Comparison of ENCODE assay signal across 13 cellular contexts in the genomic region with DNA sequence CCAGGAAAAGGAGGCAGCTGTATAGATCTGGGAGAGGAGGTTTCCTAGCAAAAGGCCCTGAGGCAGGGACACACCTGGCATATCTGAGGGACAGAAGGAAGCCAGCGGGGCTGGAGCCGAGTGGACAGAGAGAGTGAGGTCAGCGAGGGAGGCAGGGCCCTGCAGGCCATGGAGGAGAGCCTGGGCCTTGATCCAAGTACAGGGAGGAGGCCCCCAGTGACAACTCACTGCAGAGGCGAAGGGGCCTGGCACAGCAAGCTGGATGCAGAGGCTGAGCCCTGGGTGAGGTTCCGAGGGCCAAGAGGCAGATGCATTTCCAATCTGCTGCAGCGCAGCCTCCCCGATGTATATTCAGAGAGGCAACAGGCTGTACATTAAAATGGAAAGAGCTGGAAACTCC. TPM values are rescaled to one million over a fixed set of nuclear protein-coding genes. Genes with fewer than 3 reads are reported as not detected.
DNase-seq lines count a peak whose midpoint lies in the region; ATAC-seq and TF ChIP-seq lines count a peak whose summit lies in the region.
"Had no signal": no experiment of that assay in that cellular context is flagged by ENCODE, and none has a peak within 500 bp of the region (broad histone marks: within the 10 kb centered on the region; RNA-seq: fewer than 3 reads in every experiment).

No MANE protein-coding gene starts in this region.

- intact Hi-C loops in ascending aorta (cut with DNase I) (loop anchor here (1.0 kb wide), 1 partner anchor 41 kb away; no protein-coding TSS in a partner anchor), left ventricle myocardium superior (cut with micrococcal nuclease) (no loop called here), gastrocnemius medialis (cut with DNase I; ENCODE audit: low total_unique reads) (no loop called here)

- DNase-seq in CD8-positive, alpha-beta memory T cell: no peak
- no peak for DNase-seq in ascending aorta (ENCODE audit: low spot score in 2 of 2)
- peak; percentile 46 for DNase-seq in left ventricle myocardium superior
- DNase-seq in gastrocnemius medialis: no peak
- no peak for DNase-seq in epidermal melanocyte (ENCODE audit: insufficient read length, low spot score)
- DNase-seq: activated CD8-positive, alpha-beta T cell treated with anti-CD3 and anti-CD28 coated beads, Interleukin-2, amount 10 ng/mL, durations not matched to agents 7 days and 5 days; NCI-H748 treated with DMSO at 0.1 percent for 48 hours; stimulated activated CD4-positive, alpha-beta T cell treated with anti-CD3 and anti-CD28 coated beads, Interleukin-15, amount 100 ng/mL, for 24 hours; stimulated activated naive CD4-positive, alpha-beta T cell treated with Interleukin-2 at 50 U/mL for 16 hours had no signal

- no peak overlapping the region for H3K4me3 ChIP-seq in CD8-positive, alpha-beta memory T cell (ENCODE audit: low read length)
- H3K4me3 ChIP-seq in ascending aorta (no peak overlapping the region), gastrocnemius medialis (no peak overlapping the region)

- POLR2A ChIA-PET in CD8-positive, alpha-beta memory T cell (lab: Charles Lee): no interaction called here

- H3K36me3 ChIP-seq in CD8-positive, alpha-beta memory T cell (ENCODE audit: insufficient read depth, low read length): no peaks in the 10 kb centered on the region
- H3K36me3 ChIP-seq in ascending aorta (no peaks in the 10 kb centered on the region), gastrocnemius medialis (no peaks in the 10 kb centered on the region)

- CTCF ChIA-PET in CD8-positive, alpha-beta memory T cell (lab: Charles Lee): no interaction called here

- no peaks in the 10 kb centered on the region for H3K9me3 Mint-ChIP-seq in CD8-positive, alpha-beta memory T cell

- H3K9me3 ChIP-seq in CD8-positive, alpha-beta memory T cell (ENCODE audit: low read length): no peaks in the 10 kb centered on the region
- H3K9me3 ChIP-seq in ascending aorta (no peaks in the 10 kb centered on the region), gastrocnemius medialis (no peaks in the 10 kb centered on the region)

- no peaks in the 10 kb centered on the region for H3K27me3 ChIP-seq in CD8-positive, alpha-beta memory T cell (ENCODE audit: insufficient read depth, low read length, poor library complexity, severe bottlenecking)
- H3K27me3 ChIP-seq in ascending aorta (no peaks in the 10 kb centered on the region), gastrocnemius medialis (no peaks in the 10 kb centered on the region)

- H3K27ac Mint-ChIP-seq in CD8-positive, alpha-beta memory T cell: peak overlapping the region in 5 of 8 donors; percentile 16 to 67 (median 43)
- H3K27ac Mint-ChIP-seq: activated CD8-positive, alpha-beta T cell treated with anti-CD3 and anti-CD28 coated beads, Interleukin-2, amount 10 ng/mL, durations not matched to agents 7 days and 5 days had no signal

- H3K4me1 ChIP-seq in CD8-positive, alpha-beta memory T cell (ENCODE audit: insufficient read depth, low read length): peaks cover 24% of the 10 kb centered on the region
- H3K4me1 ChIP-seq in ascending aorta (peaks cover 13 to 26% of the 10 kb centered on the region in 2 donors), gastrocnemius medialis (peaks cover 9 to 16% of the 10 kb centered on the region in 2 donors)

- peaks cover 11 to 22% (median 14%) of the 10 kb centered on the region in 3 donors for H3K4me1 Mint-ChIP-seq in CD8-positive, alpha-beta memory T cell

- peaks cover 0 to 6% of the 10 kb centered on the region in 2 donors for H3K27me3 Mint-ChIP-seq in CD8-positive, alpha-beta memory T cell

- peak overlapping the region in 3 of 7 donors; percentile 17 to 73 (median 52) for H3K4me3 Mint-ChIP-seq in CD8-positive, alpha-beta memory T cell
- H3K4me3 Mint-ChIP-seq: activated CD8-positive, alpha-beta T cell treated with anti-CD3 and anti-CD28 coated beads, Interleukin-2, amount 10 ng/mL, durations not matched to agents 7 days and 5 days had no signal

- H3K36me3 Mint-ChIP-seq in CD8-positive, alpha-beta memory T cell: peaks cover 0 to 6% (median 0%) of the 10 kb centered on the region in 3 donors

- TF ChIP-seq POLR2A in gastrocnemius medialis (IDR thresholded peaks at IDR 0.05): no peak

- TF ChIP-seq CTCF in ascending aorta (IDR thresholded peaks at IDR 0.05): no peak
- TF ChIP-seq CTCF in gastrocnemius medialis (IDR thresholded peaks at IDR 0.05 in 4 of 5, conservative IDR thresholded peaks at IDR 0.05 in 1 of 5): no peak

- in situ Hi-C loops in gastrocnemius medialis (cut with MboI; ENCODE audit: low sequenced_read_pairs in 4 of 4): loop anchor here in 1 of 4 donors (10.0 kb wide), 1 partner anchor 232 kb away; no protein-coding TSS in a partner anchor

- ATAC-seq in left ventricle myocardium superior (peak; percentile 72), gastrocnemius medialis (no peak), HG03460 (IDR thresholded peaks at IDR 0.05; ENCODE audit: unreplicated experiment) (no peak), HG03354 (IDR thresholded peaks at IDR 0.05; ENCODE audit: poor library complexity, severe bottlenecking, unreplicated experiment) (no peak), GM21367 (IDR thresholded peaks at IDR 0.05; ENCODE audit: unreplicated experiment) (no peak)
- ATAC-seq: activated CD8-positive, alpha-beta T cell treated with anti-CD3 and anti-CD28 coated beads, Interleukin-2, amount 10 ng/mL, durations not matched to agents 7 days and 5 days had no signal

- no peak overlapping the region for H3K27ac ChIP-seq in CD8-positive, alpha-beta memory T cell (ENCODE audit: low read depth, low read length)
- H3K27ac ChIP-seq in ascending aorta (peak overlapping the region; percentile 89 to 91), gastrocnemius medialis (peak overlapping the region; percentile 70 to 85 (median 76))
- H3K27ac ChIP-seq: KMS-11 had no signal

RNA-seq across cellular contexts. Expression of a gene that starts 10.5 kb away (rescaled TPM):
- total RNA-seq in CD8-positive, alpha-beta memory T cell: 100 to 1,000 TPM; 159 to 171 TPM
- polyA plus RNA-seq in CD8-positive, alpha-beta memory T cell: 10.8 TPM
- total RNA-seq in ascending aorta (159 TPM), left ventricle myocardium superior (37.1 TPM), gastrocnemius medialis (10 to 100 TPM in 3 of 4 donors, 1 to 10 TPM in 1; 8.4 to 21.5 (median 17.7) TPM)

RNA-seq across cellular contexts. Expression of a gene that starts 38.7 kb away (rescaled TPM):
- total RNA-seq in CD8-positive, alpha-beta memory T cell: 1 to 10 TPM; 5.9 to 6.3 TPM
- polyA plus RNA-seq in CD8-positive, alpha-beta memory T cell: 1.0 TPM
- total RNA-seq in ascending aorta (46.3 TPM), left ventricle myocardium superior (23.4 TPM), gastrocnemius medialis (1 to 10 TPM in 1 of 4 donors, under 1 TPM in 3; 0.25 to 5.0 (median 0.73) TPM)
